13 cellular contexts compared by ENCODE assay signal in genomic region chr1:48182441-48182840, GRCh38. TPM values are rescaled to one million over a fixed set of nuclear protein-coding genes. Genes with fewer than 3 reads are reported as not detected.
DNase-seq lines count a peak whose midpoint lies in the region; ATAC-seq and TF ChIP-seq lines count a peak whose summit lies in the region.
"Had no signal": no experiment of that assay in that cellular context is flagged by ENCODE, and none has a peak within 500 bp of the region (broad histone marks: within the 10 kb centered on the region; RNA-seq: fewer than 3 reads in every experiment).

No MANE protein-coding gene starts in this region.

- H3K4me1 ChIP-seq in smooth muscle cell (ENCODE audit: low read depth) = no peaks in the 10 kb centered on the region
- H3K4me1 ChIP-seq: pancreas had no signal

- DNase-seq in NCI-H524 (lab: John Stamatoyannopoulos, UW) (peak; percentile 92 to 98), retina (peak; percentile 47), smooth muscle cell (lab: John Stamatoyannopoulos, UW; ENCODE audit: unreplicated experiment) (no peak), NK-92 (lab: John Stamatoyannopoulos, UW; ENCODE audit: unreplicated experiment) (no peak)
- DNase-seq in activated CD4-positive, alpha-beta T cell treated with anti-CD3 and anti-CD28 coated beads for 4 hours = no peak
- DNase-seq: activated CD4-positive, alpha-beta T cell treated with anti-CD3 and anti-CD28 coated beads, Interleukin-2, amount 50 U/mL, for 1 hour; activated naive CD8-positive, alpha-beta T cell treated with anti-CD3 and anti-CD28 coated beads, Interleukin-2, amount 50 U/mL, for 24 hours; endodermal cell; GF-D8; pancreas had no signal

- no peak overlapping the region for H3K27ac ChIP-seq in smooth muscle cell (ENCODE audit: low read depth)
- H3K27ac ChIP-seq: pancreas had no signal

- H3K79me2 ChIP-seq in smooth muscle cell (ENCODE audit: low read depth) = no peaks in the 10 kb centered on the region

- H2AFZ ChIP-seq in smooth muscle cell (ENCODE audit: low read depth) = no peak overlapping the region

- TF ChIP-seq CTCF in smooth muscle cell (IDR thresholded peaks at IDR 0.05; ENCODE audit: borderline replicate concordance, insufficient read depth, poor library complexity, severe bottlenecking) = no peak

- H3K9me3 ChIP-seq in smooth muscle cell (replicated peaks; ENCODE audit: low read depth) = no peaks in the 10 kb centered on the region
- H3K9me3 ChIP-seq: pancreas had no signal

- H3F3A ChIP-seq in smooth muscle cell (ENCODE audit: low read depth) = no peaks in the 10 kb centered on the region

- H3K27me3 ChIP-seq in smooth muscle cell (ENCODE audit: low read depth) = no peaks in the 10 kb centered on the region
- H3K27me3 ChIP-seq: pancreas had no signal

- ATAC-seq in GM19397 (IDR thresholded peaks at IDR 0.05; ENCODE audit: unreplicated experiment) (peak; percentile 48), HG03196 (IDR thresholded peaks at IDR 0.05; ENCODE audit: unreplicated experiment) (peak; percentile 71), GM19328 (IDR thresholded peaks at IDR 0.05; ENCODE audit: unreplicated experiment) (no peak)
- ATAC-seq: activated naive CD8-positive, alpha-beta T cell treated with anti-CD3 and anti-CD28 coated beads, Interleukin-2, amount 50 U/mL, for 24 hours had no signal

- 86% methylated on average over 2 of the region's 2 CpGs for WGBS in smooth muscle cell (ENCODE audit: low lambda C conversion rate)

- H3K4me3 ChIP-seq in smooth muscle cell = no peak overlapping the region
- H3K4me3 ChIP-seq: pancreas had no signal

- H3K4me2 ChIP-seq in smooth muscle cell = no peak overlapping the region

- H3K36me3 ChIP-seq in smooth muscle cell (ENCODE audit: low read depth) = no peaks in the 10 kb centered on the region
- H3K36me3 ChIP-seq: pancreas had no signal

- H4K20me1 ChIP-seq in smooth muscle cell (ENCODE audit: low read depth) = no peaks in the 10 kb centered on the region

- H3K9ac ChIP-seq in smooth muscle cell (ENCODE audit: low read depth) = no peak overlapping the region

RNA-seq across cellular contexts. Expression of gene SLC5A9, which starts 40.1 kb away (rescaled TPM):
- 0.09 and 0.49 TPM in 2 replicates for total RNA-seq in smooth muscle cell
- 1.1 TPM in 1 of 2 replicates, not detected in the other for polyA plus RNA-seq in smooth muscle cell

Comparison
In these comparisons a context has a peak if more than half of its experiments do, and no peak if none do; other contexts are left out.
1. DNase-seq: peak in NCI-H524 (2 of 2) and retina (single experiment); none in smooth muscle cell (single experiment), NK-92 (single experiment) and activated CD4-positive, alpha-beta T cell treated with anti-CD3 and anti-CD28 coated beads for 4 hours (0 of 2).